Comparison of ENCODE assay signal across 1 cellular context in genomic region chr12:95674088-95674595, GRCh38.
TF ChIP-seq lines count a peak whose summit lies in the region.

No MANE protein-coding gene starts in this region.

TF ChIP-seq in H1, 55 proteins besides CTCF, POLR2A, EP300 and RAD21 (continued from another document):
- TF ChIP-seq, protein P1, sequence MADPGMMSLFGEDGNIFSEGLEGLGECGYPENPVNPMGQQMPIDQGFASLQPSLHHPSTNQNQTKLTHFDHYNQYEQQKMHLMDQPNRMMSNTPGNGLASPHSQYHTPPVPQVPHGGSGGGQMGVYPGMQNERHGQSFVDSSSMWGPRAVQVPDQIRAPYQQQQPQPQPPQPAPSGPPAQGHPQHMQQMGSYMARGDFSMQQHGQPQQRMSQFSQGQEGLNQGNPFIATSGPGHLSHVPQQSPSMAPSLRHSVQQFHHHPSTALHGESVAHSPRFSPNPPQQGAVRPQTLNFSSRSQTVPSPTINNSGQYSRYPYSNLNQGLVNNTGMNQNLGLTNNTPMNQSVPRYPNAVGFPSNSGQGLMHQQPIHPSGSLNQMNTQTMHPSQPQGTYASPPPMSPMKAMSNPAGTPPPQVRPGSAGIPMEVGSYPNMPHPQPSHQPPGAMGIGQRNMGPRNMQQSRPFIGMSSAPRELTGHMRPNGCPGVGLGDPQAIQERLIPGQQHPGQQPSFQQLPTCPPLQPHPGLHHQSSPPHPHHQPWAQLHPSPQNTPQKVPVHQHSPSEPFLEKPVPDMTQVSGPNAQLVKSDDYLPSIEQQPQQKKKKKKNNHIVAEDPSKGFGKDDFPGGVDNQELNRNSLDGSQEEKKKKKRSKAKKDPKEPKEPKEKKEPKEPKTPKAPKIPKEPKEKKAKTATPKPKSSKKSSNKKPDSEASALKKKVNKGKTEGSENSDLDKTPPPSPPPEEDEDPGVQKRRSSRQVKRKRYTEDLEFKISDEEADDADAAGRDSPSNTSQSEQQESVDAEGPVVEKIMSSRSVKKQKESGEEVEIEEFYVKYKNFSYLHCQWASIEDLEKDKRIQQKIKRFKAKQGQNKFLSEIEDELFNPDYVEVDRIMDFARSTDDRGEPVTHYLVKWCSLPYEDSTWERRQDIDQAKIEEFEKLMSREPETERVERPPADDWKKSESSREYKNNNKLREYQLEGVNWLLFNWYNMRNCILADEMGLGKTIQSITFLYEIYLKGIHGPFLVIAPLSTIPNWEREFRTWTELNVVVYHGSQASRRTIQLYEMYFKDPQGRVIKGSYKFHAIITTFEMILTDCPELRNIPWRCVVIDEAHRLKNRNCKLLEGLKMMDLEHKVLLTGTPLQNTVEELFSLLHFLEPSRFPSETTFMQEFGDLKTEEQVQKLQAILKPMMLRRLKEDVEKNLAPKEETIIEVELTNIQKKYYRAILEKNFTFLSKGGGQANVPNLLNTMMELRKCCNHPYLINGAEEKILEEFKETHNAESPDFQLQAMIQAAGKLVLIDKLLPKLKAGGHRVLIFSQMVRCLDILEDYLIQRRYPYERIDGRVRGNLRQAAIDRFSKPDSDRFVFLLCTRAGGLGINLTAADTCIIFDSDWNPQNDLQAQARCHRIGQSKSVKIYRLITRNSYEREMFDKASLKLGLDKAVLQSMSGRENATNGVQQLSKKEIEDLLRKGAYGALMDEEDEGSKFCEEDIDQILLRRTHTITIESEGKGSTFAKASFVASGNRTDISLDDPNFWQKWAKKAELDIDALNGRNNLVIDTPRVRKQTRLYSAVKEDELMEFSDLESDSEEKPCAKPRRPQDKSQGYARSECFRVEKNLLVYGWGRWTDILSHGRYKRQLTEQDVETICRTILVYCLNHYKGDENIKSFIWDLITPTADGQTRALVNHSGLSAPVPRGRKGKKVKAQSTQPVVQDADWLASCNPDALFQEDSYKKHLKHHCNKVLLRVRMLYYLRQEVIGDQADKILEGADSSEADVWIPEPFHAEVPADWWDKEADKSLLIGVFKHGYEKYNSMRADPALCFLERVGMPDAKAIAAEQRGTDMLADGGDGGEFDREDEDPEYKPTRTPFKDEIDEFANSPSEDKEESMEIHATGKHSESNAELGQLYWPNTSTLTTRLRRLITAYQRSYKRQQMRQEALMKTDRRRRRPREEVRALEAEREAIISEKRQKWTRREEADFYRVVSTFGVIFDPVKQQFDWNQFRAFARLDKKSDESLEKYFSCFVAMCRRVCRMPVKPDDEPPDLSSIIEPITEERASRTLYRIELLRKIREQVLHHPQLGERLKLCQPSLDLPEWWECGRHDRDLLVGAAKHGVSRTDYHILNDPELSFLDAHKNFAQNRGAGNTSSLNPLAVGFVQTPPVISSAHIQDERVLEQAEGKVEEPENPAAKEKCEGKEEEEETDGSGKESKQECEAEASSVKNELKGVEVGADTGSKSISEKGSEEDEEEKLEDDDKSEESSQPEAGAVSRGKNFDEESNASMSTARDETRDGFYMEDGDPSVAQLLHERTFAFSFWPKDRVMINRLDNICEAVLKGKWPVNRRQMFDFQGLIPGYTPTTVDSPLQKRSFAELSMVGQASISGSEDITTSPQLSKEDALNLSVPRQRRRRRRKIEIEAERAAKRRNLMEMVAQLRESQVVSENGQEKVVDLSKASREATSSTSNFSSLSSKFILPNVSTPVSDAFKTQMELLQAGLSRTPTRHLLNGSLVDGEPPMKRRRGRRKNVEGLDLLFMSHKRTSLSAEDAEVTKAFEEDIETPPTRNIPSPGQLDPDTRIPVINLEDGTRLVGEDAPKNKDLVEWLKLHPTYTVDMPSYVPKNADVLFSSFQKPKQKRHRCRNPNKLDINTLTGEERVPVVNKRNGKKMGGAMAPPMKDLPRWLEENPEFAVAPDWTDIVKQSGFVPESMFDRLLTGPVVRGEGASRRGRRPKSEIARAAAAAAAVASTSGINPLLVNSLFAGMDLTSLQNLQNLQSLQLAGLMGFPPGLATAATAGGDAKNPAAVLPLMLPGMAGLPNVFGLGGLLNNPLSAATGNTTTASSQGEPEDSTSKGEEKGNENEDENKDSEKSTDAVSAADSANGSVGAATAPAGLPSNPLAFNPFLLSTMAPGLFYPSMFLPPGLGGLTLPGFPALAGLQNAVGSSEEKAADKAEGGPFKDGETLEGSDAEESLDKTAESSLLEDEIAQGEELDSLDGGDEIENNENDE (IDR thresholded peaks at IDR 0.05; ENCODE audit: insufficient replicate concordance, low read length): no peak
- TF ChIP-seq SIRT6 (IDR thresholded peaks at IDR 0.05; ENCODE audit: low read length): no peak
- no peak for TF ChIP-seq KDM4A (IDR thresholded peaks at IDR 0.05; ENCODE audit: low read depth, low read length, severe bottlenecking)
- no peak for TF ChIP-seq GTF2F1 (IDR thresholded peaks at IDR 0.05; ENCODE audit: borderline replicate concordance, low read depth, low read length)
- no peak for TF ChIP-seq TCF12 (IDR thresholded peaks at IDR 0.05; ENCODE audit: low read depth, low read length)
- TF ChIP-seq SP4 (IDR thresholded peaks at IDR 0.05; ENCODE audit: low read length): no peak
- TF ChIP-seq RFX5 (IDR thresholded peaks at IDR 0.05; ENCODE audit: borderline replicate concordance, low read depth, low read length): no peak
- no peak for TF ChIP-seq SP1 (IDR thresholded peaks at IDR 0.05; ENCODE audit: low read depth, low read length)
- no peak for TF ChIP-seq BCL11A (IDR thresholded peaks at IDR 0.05; ENCODE audit: low read depth in 2 of 2, low read length in 2 of 2)
- TF ChIP-seq CEBPB (IDR thresholded peaks at IDR 0.05; ENCODE audit: low read depth, low read length): no peak
